In the genomic region with DNA sequence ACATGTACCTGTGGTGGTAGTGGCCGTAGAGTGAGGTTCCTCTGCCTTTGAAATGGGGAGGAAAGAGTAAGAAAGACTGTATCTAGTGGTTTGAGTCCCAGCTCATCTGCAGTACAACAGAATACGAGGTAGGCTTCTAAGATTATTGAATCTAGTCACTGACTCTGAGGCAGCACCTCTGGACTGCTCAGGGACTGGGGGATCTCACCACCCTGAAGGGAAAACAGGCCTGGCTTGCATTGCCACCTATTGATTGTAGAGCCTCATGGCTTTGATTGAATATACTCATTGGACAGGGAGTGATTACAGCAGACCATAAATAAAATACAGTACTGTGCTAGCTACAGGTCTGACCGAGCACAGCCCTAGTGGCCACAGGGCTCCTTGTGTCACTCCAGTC, we compare ENCODE assay signal across 15 cellular contexts. TPM values are rescaled to one million over a fixed set of nuclear protein-coding genes. Genes with fewer than 3 reads are reported as not detected.
A peak's percentile ranks its signal among the peaks of the same experiment; 100 is the strongest.
DNase-seq lines count a peak whose midpoint lies in the region; ATAC-seq, FAIRE-seq and TF ChIP-seq lines count a peak whose summit lies in the region.
"Had no signal": no experiment of that assay in that cellular context is flagged by ENCODE, and none has a peak within 500 bp of the region (broad histone marks: within the 10 kb centered on the region; RNA-seq: fewer than 3 reads in every experiment).

No MANE protein-coding gene starts in this region.

- TF ChIP-seq POLR2A in esophagus muscularis mucosa (IDR thresholded peaks at IDR 0.05; ENCODE audit: low read depth), result no peak

- WGBS in esophagus muscularis mucosa, result 61% methylated on average over 3 of the region's 3 CpGs

- CTCF ChIA-PET in activated CD4-positive, alpha-beta T cell treated with anti-CD3 and anti-CD28 coated beads for 36 hours (lab: Charles Lee), result no interaction called here
- CTCF ChIA-PET in activated CD4-positive, alpha-beta T cell treated with anti-CD3 and anti-CD28 coated beads, Interleukin-2, amount 10 ng/mL, durations not matched to agents 7 days and 5 days (lab: Charles Lee), result no interaction called here
- CTCF ChIA-PET in CD4-positive, alpha-beta T cell (lab: Charles Lee), result no interaction called here

- H3K79me2 ChIP-seq in Loucy (ENCODE audit: insufficient read depth, low read length), result no peaks in the 10 kb centered on the region

- H3K27me3 Mint-ChIP-seq in activated CD4-positive, alpha-beta T cell treated with anti-CD3 and anti-CD28 coated beads for 36 hours, result no peaks in the 10 kb centered on the region
- H3K27me3 Mint-ChIP-seq in activated CD4-positive, alpha-beta T cell treated with anti-CD3 and anti-CD28 coated beads, Interleukin-2, amount 10 ng/mL, durations not matched to agents 7 days and 5 days, result no peaks in the 10 kb centered on the region
- no peaks in the 10 kb centered on the region for H3K27me3 Mint-ChIP-seq in CD4-positive, alpha-beta T cell
- H3K27me3 Mint-ChIP-seq in activated naive CD8-positive, alpha-beta T cell treated with anti-CD3 and anti-CD28 coated beads, Interleukin-2, amount 50 U/mL, for 24 hours, result no peaks in the 10 kb centered on the region

- no peak overlapping the region for H3K27ac Mint-ChIP-seq in activated CD4-positive, alpha-beta T cell treated with anti-CD3 and anti-CD28 coated beads for 36 hours
- no peak overlapping the region for H3K27ac Mint-ChIP-seq in activated CD4-positive, alpha-beta T cell treated with anti-CD3 and anti-CD28 coated beads, Interleukin-2, amount 10 ng/mL, durations not matched to agents 7 days and 5 days
- H3K27ac Mint-ChIP-seq in CD4-positive, alpha-beta T cell, result no peak overlapping the region
- no peak overlapping the region for H3K27ac Mint-ChIP-seq in activated naive CD8-positive, alpha-beta T cell treated with anti-CD3 and anti-CD28 coated beads, Interleukin-2, amount 50 U/mL, for 24 hours
- H3K27ac Mint-ChIP-seq: CD14-positive monocyte, GM23338 had no signal

- H3K9me3 ChIP-seq in CD4-positive, alpha-beta T cell (ENCODE audit: control insufficient read depth, low read length), result no peaks in the 10 kb centered on the region
- H3K9me3 ChIP-seq in Loucy (ENCODE audit: insufficient read depth, low read depth, low read length), result no peaks in the 10 kb centered on the region
- peaks cover 0 to 4% (median 0%) of the 10 kb centered on the region in 4 donors for H3K9me3 ChIP-seq in esophagus muscularis mucosa

- intact Hi-C loops in activated CD4-positive, alpha-beta T cell treated with anti-CD3 and anti-CD28 coated beads for 36 hours (cut with DNase I, micrococcal nuclease), result no loop called here
- intact Hi-C loops in CD4-positive, alpha-beta T cell (cut with DNase I, micrococcal nuclease), result loop anchor here in 1 of 2 experiments (10.0 kb wide), 1 partner anchor 50 kb away; no protein-coding TSS in a partner anchor
- intact Hi-C loops in esophagus muscularis mucosa (cut with DNase I), result no loop called here

- no peaks in the 10 kb centered on the region for H3K27me3 ChIP-seq in CD4-positive, alpha-beta T cell (ENCODE audit: control insufficient read depth, insufficient read depth, low read length)
- no peaks in the 10 kb centered on the region for H3K27me3 ChIP-seq in Loucy (ENCODE audit: insufficient read depth, low read length, poor library complexity, severe bottlenecking)
- no peaks in the 10 kb centered on the region for H3K27me3 ChIP-seq in esophagus muscularis mucosa

- H3K9ac ChIP-seq in Loucy (ENCODE audit: low read depth, low read length, poor library complexity, severe bottlenecking), result no peak overlapping the region

- H3K27ac ChIP-seq in CD4-positive, alpha-beta T cell (ENCODE audit: low read depth, low read length), result no peak overlapping the region
- no peak overlapping the region for H3K27ac ChIP-seq in esophagus muscularis mucosa (replicated peaks in 1 of 4)
- H3K27ac ChIP-seq: 22Rv1, HL-60 had no signal

- no peak overlapping the region for H3K4me3 Mint-ChIP-seq in activated CD4-positive, alpha-beta T cell treated with anti-CD3 and anti-CD28 coated beads for 36 hours
- H3K4me3 Mint-ChIP-seq in activated CD4-positive, alpha-beta T cell treated with anti-CD3 and anti-CD28 coated beads, Interleukin-2, amount 10 ng/mL, durations not matched to agents 7 days and 5 days, result no peak overlapping the region
- H3K4me3 Mint-ChIP-seq in CD4-positive, alpha-beta T cell, result no peak overlapping the region
- H3K4me3 Mint-ChIP-seq in activated naive CD8-positive, alpha-beta T cell treated with anti-CD3 and anti-CD28 coated beads, Interleukin-2, amount 50 U/mL, for 24 hours, result no peak overlapping the region
- H3K4me3 Mint-ChIP-seq: CD14-positive monocyte, GM23338 had no signal

- no peak for FAIRE-seq in frontal cortex (lab: Jason Lieb, UNC)

- H3K36me3 ChIP-seq in Loucy (ENCODE audit: insufficient read depth, low read length), result no peaks in the 10 kb centered on the region
- H3K36me3 ChIP-seq in esophagus muscularis mucosa, result no peaks in the 10 kb centered on the region

- TF ChIP-seq EP300 in esophagus muscularis mucosa (IDR thresholded peaks at IDR 0.05), result no peak

- H3K9me2 ChIP-seq in Loucy (replicated peaks; ENCODE audit: low read depth, low read length), result no peaks in the 10 kb centered on the region

- H3K4me2 ChIP-seq in Loucy (ENCODE audit: low read depth, low read length, poor library complexity, severe bottlenecking), result no peak overlapping the region
- H3K4me2 ChIP-seq: GM23338 had no signal

- H2AFZ ChIP-seq in Loucy (ENCODE audit: low read length), result no peak overlapping the region
- H2AFZ ChIP-seq: GM23338 had no signal

- peaks cover 9% of the 10 kb centered on the region for H3K4me1 Mint-ChIP-seq in activated CD4-positive, alpha-beta T cell treated with anti-CD3 and anti-CD28 coated beads for 36 hours
- H3K4me1 Mint-ChIP-seq in activated CD4-positive, alpha-beta T cell treated with anti-CD3 and anti-CD28 coated beads, Interleukin-2, amount 10 ng/mL, durations not matched to agents 7 days and 5 days, result no peaks in the 10 kb centered on the region
- H3K4me1 Mint-ChIP-seq in CD4-positive, alpha-beta T cell (ENCODE audit: low read depth), result no peaks in the 10 kb centered on the region
- H3K4me1 Mint-ChIP-seq in activated naive CD8-positive, alpha-beta T cell treated with anti-CD3 and anti-CD28 coated beads, Interleukin-2, amount 50 U/mL, for 24 hours, result peaks cover 16% of the 10 kb centered on the region
- H3K4me1 Mint-ChIP-seq: CD14-positive monocyte, GM23338 had no signal

- no peak overlapping the region for H3K4me3 ChIP-seq in Loucy (ENCODE audit: low read length, poor library complexity, severe bottlenecking)
- no peak overlapping the region for H3K4me3 ChIP-seq in esophagus muscularis mucosa
- H3K4me3 ChIP-seq: GM23338 had no signal

- no peaks in the 10 kb centered on the region for H3F3A ChIP-seq in Loucy (ENCODE audit: low read depth)

- H3K4me1 ChIP-seq in Loucy (ENCODE audit: insufficient read depth, low read length, poor library complexity, severe bottlenecking) (no peaks in the 10 kb centered on the region), esophagus muscularis mucosa (no peaks in the 10 kb centered on the region)

- H4K20me1 ChIP-seq in Loucy (ENCODE audit: insufficient read depth, low read length, poor library complexity, severe bottlenecking), result no peaks in the 10 kb centered on the region

- ATAC-seq in activated CD4-positive, alpha-beta T cell treated with anti-CD3 and anti-CD28 coated beads for 36 hours, result no peak
- ATAC-seq in CD4-positive, alpha-beta T cell (ENCODE audit: poor library complexity), result peak; percentile 14
- ATAC-seq in activated naive CD8-positive, alpha-beta T cell treated with anti-CD3 and anti-CD28 coated beads, Interleukin-2, amount 50 U/mL, for 24 hours, result peak; percentile 20
- no peak for ATAC-seq in HG03045 (IDR thresholded peaks at IDR 0.05; ENCODE audit: unreplicated experiment)
- ATAC-seq: GM23338 had no signal

- peaks cover 9% of the 10 kb centered on the region for H3K36me3 Mint-ChIP-seq in activated CD4-positive, alpha-beta T cell treated with anti-CD3 and anti-CD28 coated beads for 36 hours (ENCODE audit: low read depth)
- H3K36me3 Mint-ChIP-seq in activated CD4-positive, alpha-beta T cell treated with anti-CD3 and anti-CD28 coated beads, Interleukin-2, amount 10 ng/mL, durations not matched to agents 7 days and 5 days (ENCODE audit: low read depth), result peaks cover 33% of the 10 kb centered on the region
- peaks cover 69% of the 10 kb centered on the region for H3K36me3 Mint-ChIP-seq in CD4-positive, alpha-beta T cell (ENCODE audit: low read depth)
- peaks cover 25% of the 10 kb centered on the region for H3K36me3 Mint-ChIP-seq in activated naive CD8-positive, alpha-beta T cell treated with anti-CD3 and anti-CD28 coated beads, Interleukin-2, amount 50 U/mL, for 24 hours (ENCODE audit: low read depth)
- H3K36me3 Mint-ChIP-seq: CD14-positive monocyte had no signal

- TF ChIP-seq CTCF in CD4-positive, alpha-beta T cell (IDR thresholded peaks at IDR 0.05), result no peak
- TF ChIP-seq CTCF in Loucy (conservative IDR thresholded peaks at IDR 0.05; ENCODE audit: low read length) (0 out of 2 replicates have a peak, but pooled peaks have one; percentile 8), esophagus muscularis mucosa (IDR thresholded peaks at IDR 0.05) (no peak)

- peak; percentile 14 for DNase-seq in activated CD4-positive, alpha-beta T cell treated with anti-CD3 and anti-CD28 coated beads for 36 hours
- no peak for DNase-seq in activated CD4-positive, alpha-beta T cell treated with anti-CD3 and anti-CD28 coated beads, Interleukin-2, amount 10 ng/mL, durations not matched to agents 7 days and 5 days
- DNase-seq in CD4-positive, alpha-beta T cell, result no peak
- no peak for DNase-seq in activated naive CD8-positive, alpha-beta T cell treated with anti-CD3 and anti-CD28 coated beads, Interleukin-2, amount 50 U/mL, for 24 hours
- DNase-seq in esophagus muscularis mucosa (ENCODE audit: extremely low spot score) (no peak), frontal cortex (ENCODE audit: low spot score in 2 of 2) (no peak)
- DNase-seq: DMS53, H7 had no signal

- peaks cover 12% of the 10 kb centered on the region for H3K9me3 Mint-ChIP-seq in activated CD4-positive, alpha-beta T cell treated with anti-CD3 and anti-CD28 coated beads for 36 hours (ENCODE audit: low read depth)
- H3K9me3 Mint-ChIP-seq in activated CD4-positive, alpha-beta T cell treated with anti-CD3 and anti-CD28 coated beads, Interleukin-2, amount 10 ng/mL, durations not matched to agents 7 days and 5 days, result peaks cover 27% of the 10 kb centered on the region
- peaks cover 4% of the 10 kb centered on the region for H3K9me3 Mint-ChIP-seq in CD4-positive, alpha-beta T cell
- H3K9me3 Mint-ChIP-seq in activated naive CD8-positive, alpha-beta T cell treated with anti-CD3 and anti-CD28 coated beads, Interleukin-2, amount 50 U/mL, for 24 hours, result peaks cover 33% of the 10 kb centered on the region

- POLR2A ChIA-PET in activated CD4-positive, alpha-beta T cell treated with anti-CD3 and anti-CD28 coated beads for 36 hours (lab: Charles Lee), result no interaction called here
- POLR2A ChIA-PET in activated CD4-positive, alpha-beta T cell treated with anti-CD3 and anti-CD28 coated beads, Interleukin-2, amount 10 ng/mL, durations not matched to agents 7 days and 5 days (lab: Charles Lee), result no interaction called here
- POLR2A ChIA-PET in CD4-positive, alpha-beta T cell (lab: Charles Lee), result interaction anchor here (0.7 to 1.5 kb wide), 2 partner anchors 33 to 47 kb away, joined by 3 read pairs; no protein-coding TSS in a partner anchor

RNA-seq across cellular contexts. Expression of gene GPR174, which starts 50.5 kb away (rescaled TPM):
- total RNA-seq in activated CD4-positive, alpha-beta T cell treated with anti-CD3 and anti-CD28 coated beads for 36 hours, result 1 to 10 TPM; 8.5 to 9.9 TPM
- 10 to 100 TPM; 14.9 to 16.7 TPM for total RNA-seq in activated CD4-positive, alpha-beta T cell treated with anti-CD3 and anti-CD28 coated beads, Interleukin-2, amount 10 ng/mL, durations not matched to agents 7 days and 5 days
- 10 to 100 TPM; 33.8 to 34.9 TPM for total RNA-seq in CD4-positive, alpha-beta T cell
- total RNA-seq in esophagus muscularis mucosa (under 1 TPM; under 0.01 to 0.66 (median 0.12) TPM), frontal cortex (not detected)
- total RNA-seq: Daoy, GM23338, H7 had no signal

Comparison
In these comparisons a context has a peak if more than half of its experiments do, and no peak if none do; other contexts are left out.
1. ATAC-seq: peak in CD4-positive, alpha-beta T cell (single experiment) and activated naive CD8-positive, alpha-beta T cell treated with anti-CD3 and anti-CD28 coated beads, Interleukin-2, amount 50 U/mL, for 24 hours (single experiment); none in activated CD4-positive, alpha-beta T cell treated with anti-CD3 and anti-CD28 coated beads for 36 hours (single experiment) and HG03045 (single experiment).